Comparison of ENCODE assay signal across 11 cellular contexts in the genomic region with DNA sequence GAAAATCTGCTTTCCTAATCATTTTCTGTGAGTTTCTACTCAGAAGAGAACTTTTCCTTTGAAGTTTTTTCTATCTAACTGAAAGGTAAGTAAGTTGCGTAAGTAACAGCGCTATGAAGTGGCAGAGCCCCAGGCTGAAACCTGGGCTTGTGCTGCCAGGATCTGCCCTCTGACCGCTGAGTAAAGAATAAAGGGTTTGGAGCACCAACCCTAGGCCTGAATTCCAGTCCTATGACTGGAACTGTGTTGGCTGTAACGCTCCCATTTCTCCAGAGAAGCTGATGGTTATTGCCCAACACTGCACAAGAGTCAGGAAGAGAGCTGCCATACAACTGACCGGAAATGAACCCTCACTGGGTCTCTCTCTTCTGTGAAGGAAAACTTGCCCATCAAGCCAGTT.
DNase-seq lines count a peak whose midpoint lies in the region; ATAC-seq and TF ChIP-seq lines count a peak whose summit lies in the region.
"Had no signal": no experiment of that assay in that cellular context is flagged by ENCODE, and none has a peak within 500 bp of the region (broad histone marks: within the 10 kb centered on the region; RNA-seq: fewer than 3 reads in every experiment).

No MANE protein-coding gene starts in this region.

- peaks cover 0 to 2% (median 0%) of the 10 kb centered on the region in 11 donors for H3K9me3 Mint-ChIP-seq in naive thymus-derived CD4-positive, alpha-beta T cell
- H3K9me3 Mint-ChIP-seq: CD8-positive, alpha-beta T cell had no signal

- TF ChIP-seq CTCF in AG09319 (IDR thresholded peaks at IDR 0.05; ENCODE audit: low read depth, low read length) (no peak), esophagus squamous epithelium (IDR thresholded peaks at IDR 0.05) (no peak)

- H3K9me3 ChIP-seq in MG63 (no peaks in the 10 kb centered on the region), esophagus squamous epithelium (no peaks in the 10 kb centered on the region), SJCRH30 (replicated peaks) (no peaks in the 10 kb centered on the region)
- no peaks in the 10 kb centered on the region for H3K9me3 ChIP-seq in naive thymus-derived CD4-positive, alpha-beta T cell (ENCODE audit: control insufficient read depth in 2 of 3, low read length in 3 of 3)
- H3K9me3 ChIP-seq: HAP-1 had no signal

- TF ChIP-seq POLR2A in esophagus squamous epithelium (IDR thresholded peaks at IDR 0.05), result no peak

- no peaks in the 10 kb centered on the region for H3K36me3 Mint-ChIP-seq in naive thymus-derived CD4-positive, alpha-beta T cell
- H3K36me3 Mint-ChIP-seq: CD8-positive, alpha-beta T cell; immature natural killer cell had no signal

- H3K27ac ChIP-seq in esophagus squamous epithelium (peak overlapping the region; percentile 16 to 29 (median 18)), SJCRH30 (no peak overlapping the region)
- H3K27ac ChIP-seq in naive thymus-derived CD4-positive, alpha-beta T cell (ENCODE audit: low read depth, low read length), result no peak overlapping the region

- CTCF ChIA-PET in naive thymus-derived CD4-positive, alpha-beta T cell (lab: Charles Lee), result no interaction called here

- H3K27ac Mint-ChIP-seq in naive thymus-derived CD4-positive, alpha-beta T cell, result peak overlapping the region in 1 of 9 donors; percentile 13
- H3K27ac Mint-ChIP-seq: CD8-positive, alpha-beta T cell; immature natural killer cell had no signal

- 31 to 52% methylated on average over 5 of the region's 5 CpGs for WGBS in esophagus squamous epithelium, 2 donors

- ATAC-seq in naive thymus-derived CD4-positive, alpha-beta T cell, result no peak
- no peak for ATAC-seq in HG02678 (IDR thresholded peaks at IDR 0.05; ENCODE audit: unreplicated experiment)
- no peak for ATAC-seq in GM21515 (IDR thresholded peaks at IDR 0.05; ENCODE audit: unreplicated experiment)
- ATAC-seq: CD8-positive, alpha-beta T cell had no signal

- H3K4me1 Mint-ChIP-seq in naive thymus-derived CD4-positive, alpha-beta T cell, result peaks cover 0 to 4% (median 0%) of the 10 kb centered on the region in 7 donors
- H3K4me1 Mint-ChIP-seq: immature natural killer cell had no signal

- peaks cover 0 to 38% (median 10%) of the 10 kb centered on the region in 5 donors for H3K27me3 Mint-ChIP-seq in naive thymus-derived CD4-positive, alpha-beta T cell

- POLR2A ChIA-PET in naive thymus-derived CD4-positive, alpha-beta T cell (lab: Charles Lee), result interaction anchor here (0.6 kb wide), 1 partner anchor 877 kb away, joined by 3 read pairs; no protein-coding TSS in a partner anchor

- H3K27me3 ChIP-seq in MG63 (no peaks in the 10 kb centered on the region), esophagus squamous epithelium (peaks cover 0 to 25% (median 0%) of the 10 kb centered on the region in 4 donors), SJCRH30 (no peaks in the 10 kb centered on the region)
- no peaks in the 10 kb centered on the region for H3K27me3 ChIP-seq in naive thymus-derived CD4-positive, alpha-beta T cell (ENCODE audit: control insufficient read depth in 2 of 2, insufficient read depth in 2 of 2, low read length in 2 of 2)

- intact Hi-C loops in esophagus squamous epithelium (cut with DNase I), result no loop called here
- intact Hi-C loops in naive thymus-derived CD4-positive, alpha-beta T cell (cut with micrococcal nuclease), result no loop called here

- DNase-seq in AG09319 (ENCODE audit: extremely low read depth, low read depth), result peak; percentile 59
- DNase-seq in MG63, result peak; percentile 90
- DNase-seq in esophagus squamous epithelium (lab: John Stamatoyannopoulos, UW), result no peak
- DNase-seq in mucosa of gallbladder (ENCODE audit: low spot score), result peak; percentile 27
- no peak for DNase-seq in SJCRH30
- no peak for DNase-seq in naive thymus-derived CD4-positive, alpha-beta T cell
- DNase-seq: CD8-positive, alpha-beta T cell; immature natural killer cell had no signal

- peaks cover 0 to 29% (median 9%) of the 10 kb centered on the region in 3 donors for H3K4me1 ChIP-seq in esophagus squamous epithelium
- no peaks in the 10 kb centered on the region for H3K4me1 ChIP-seq in SJCRH30
- no peaks in the 10 kb centered on the region for H3K4me1 ChIP-seq in naive thymus-derived CD4-positive, alpha-beta T cell (ENCODE audit: control insufficient read depth in 2 of 2, insufficient read depth in 2 of 2, low read length in 2 of 2)
- H3K4me1 ChIP-seq: HAP-1 had no signal

- H3K36me3 ChIP-seq in MG63 (no peaks in the 10 kb centered on the region), esophagus squamous epithelium (no peaks in the 10 kb centered on the region), SJCRH30 (no peaks in the 10 kb centered on the region)
- no peaks in the 10 kb centered on the region for H3K36me3 ChIP-seq in naive thymus-derived CD4-positive, alpha-beta T cell (ENCODE audit: control insufficient read depth in 2 of 3, insufficient read depth in 3 of 3, low read length in 3 of 3)
- H3K36me3 ChIP-seq: HAP-1 had no signal

- H3K4me3 ChIP-seq in MG63, result no peak overlapping the region
- H3K4me3 ChIP-seq in esophagus squamous epithelium, result no peak overlapping the region
- H3K4me3 ChIP-seq in SJCRH30, result no peak overlapping the region
- H3K4me3 ChIP-seq in naive thymus-derived CD4-positive, alpha-beta T cell (ENCODE audit: low read length), result no peak overlapping the region
- H3K4me3 ChIP-seq: HAP-1 had no signal

- H3K4me3 Mint-ChIP-seq in naive thymus-derived CD4-positive, alpha-beta T cell, result no peak overlapping the region
- H3K4me3 Mint-ChIP-seq: CD8-positive, alpha-beta T cell; immature natural killer cell had no signal

Comparison
In these comparisons a context has a peak if more than half of its experiments do, and no peak if none do; other contexts are left out.
1. DNase-seq: peak in AG09319 (single experiment), MG63 (single experiment) and mucosa of gallbladder (single experiment); none in esophagus squamous epithelium (single experiment), SJCRH30 (0 of 2) and naive thymus-derived CD4-positive, alpha-beta T cell (0 of 9).
2. H3K27ac ChIP-seq: peak in esophagus squamous epithelium (4 of 4); none in SJCRH30 (single experiment) and naive thymus-derived CD4-positive, alpha-beta T cell (single experiment).